Comparison of ENCODE assay signal across 8 cellular contexts in the genomic region with DNA sequence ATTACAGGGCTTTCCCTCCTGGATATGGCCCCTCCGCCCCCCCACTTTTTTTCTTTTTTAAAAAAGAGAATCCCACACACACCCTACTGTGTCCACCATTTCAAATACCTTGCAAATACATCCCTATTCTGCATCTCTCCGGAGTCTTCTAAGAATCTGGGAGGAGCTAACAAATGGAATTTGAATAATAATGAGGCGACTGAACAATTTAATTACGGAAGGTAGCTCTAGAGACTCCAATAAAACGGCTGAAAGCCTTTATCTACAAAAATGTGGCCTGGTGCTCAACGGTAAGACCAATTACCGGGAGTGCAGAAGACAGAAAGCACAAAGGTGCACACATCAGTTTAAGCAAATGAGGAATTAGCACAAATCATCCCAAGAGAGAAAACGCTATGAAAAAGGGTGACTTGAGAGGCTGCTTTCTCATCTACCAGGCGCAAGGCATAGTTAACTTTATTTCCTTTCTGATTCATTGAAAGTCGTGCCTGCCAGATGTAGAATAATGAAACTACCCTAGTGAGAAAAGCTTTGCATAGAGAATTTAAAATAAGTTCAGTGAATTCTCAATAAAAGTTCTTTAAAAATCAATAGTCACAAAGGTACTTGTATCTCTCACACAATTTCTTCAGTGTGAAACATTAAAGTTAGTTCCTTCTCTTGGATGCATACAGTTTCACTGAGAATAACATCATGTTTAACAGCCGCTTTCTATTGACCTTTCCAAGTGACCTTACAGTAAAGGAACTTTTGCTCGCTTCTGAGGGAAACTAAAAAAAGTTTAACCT. TPM values are rescaled to one million over a fixed set of nuclear protein-coding genes. Genes with fewer than 3 reads are reported as not detected.
DNase-seq lines count a peak whose midpoint lies in the region; ATAC-seq, FAIRE-seq and TF ChIP-seq lines count a peak whose summit lies in the region.

No MANE protein-coding gene starts in this region.

- H3K27ac Mint-ChIP-seq in neural crest cell (ENCODE audit: unreplicated experiment) = no peak overlapping the region

- no peaks in the 10 kb centered on the region for H3K36me3 ChIP-seq in bronchial epithelial cell (ENCODE audit: control insufficient read depth, insufficient read depth, low read length)

- H3K4me3 ChIP-seq in bronchial epithelial cell (ENCODE audit: low read depth, low read length) = peak overlapping the region; percentile 53

- no peaks in the 10 kb centered on the region for H3K9me3 Mint-ChIP-seq in neural crest cell

- ATAC-seq in GM18907 (IDR thresholded peaks at IDR 0.05; ENCODE audit: unreplicated experiment) (no peak), GM21619 (IDR thresholded peaks at IDR 0.05; ENCODE audit: unreplicated experiment) (no peak), GM18861 (IDR thresholded peaks at IDR 0.05; ENCODE audit: unreplicated experiment) (no peak)

- TF ChIP-seq CTCF in bronchial epithelial cell (IDR thresholded peaks at IDR 0.05; ENCODE audit: insufficient read depth, low read length, severe bottlenecking) (no peak), neural crest cell (conservative IDR thresholded peaks at IDR 0.05) (no peak)

- H3K36me3 Mint-ChIP-seq in neural crest cell (ENCODE audit: low read depth) = no peaks in the 10 kb centered on the region

- FAIRE-seq in bronchial epithelial cell (lab: Jason Lieb, UNC) = no peak

- peak overlapping the region; percentile 92 for H3K4me3 Mint-ChIP-seq in neural crest cell

- peaks cover 26% of the 10 kb centered on the region for H3K4me1 Mint-ChIP-seq in neural crest cell

- H3K27me3 Mint-ChIP-seq in neural crest cell (ENCODE audit: low read depth) = peaks cover 42% of the 10 kb centered on the region

- peak; percentile 42 for DNase-seq in DMS79 treated with DMSO at 0.1 percent for 48 hours (lab: John Stamatoyannopoulos, UW)
- peak; percentile 31 to 55 for DNase-seq in Kasumi-1 (lab: John Stamatoyannopoulos, UW)
- no peak for DNase-seq in bronchial epithelial cell (ENCODE audit: low read depth)
- no peak for DNase-seq in neural crest cell (ENCODE audit: low read depth, low spot score)
- DNase-seq in stimulated activated CD4-positive, alpha-beta T cell treated with anti-CD3 and anti-CD28 coated beads, Interleukin-2, amount 100 ng/mL, for 24 hours = no peak

- peaks cover 25% of the 10 kb centered on the region for H3K27me3 ChIP-seq in bronchial epithelial cell (ENCODE audit: control insufficient read depth, insufficient read depth, low read length)

RNA-seq across cellular contexts. Expression of a gene that starts 1.6 kb away (rescaled TPM):
- total RNA-seq in bronchial epithelial cell = 3.4 and 5.5 TPM in 2 replicates
- total RNA-seq in neural crest cell = 12.8 and 14.0 TPM in 2 replicates

RNA-seq across cellular contexts. Expression of a gene that starts 22.5 kb away (rescaled TPM):
- total RNA-seq in bronchial epithelial cell (6.1 and 9.5 TPM in 2 replicates), neural crest cell (20.5 and 20.7 TPM in 2 replicates)

RNA-seq across cellular contexts. Expression of a gene that starts 57.9 kb away (rescaled TPM):
- 20.5 and 28.4 TPM in 2 replicates for total RNA-seq in bronchial epithelial cell
- 34.1 and 36.8 TPM in 2 replicates for total RNA-seq in neural crest cell

Comparison
In these comparisons a context has a peak if more than half of its experiments do, and no peak if none do; other contexts are left out.
1. DNase-seq: peak in DMS79 treated with DMSO at 0.1 percent for 48 hours (single experiment) and Kasumi-1 (2 of 2); none in bronchial epithelial cell (single experiment), neural crest cell (single experiment) and stimulated activated CD4-positive, alpha-beta T cell treated with anti-CD3 and anti-CD28 coated beads, Interleukin-2, amount 100 ng/mL, for 24 hours (0 of 2).